In genomic region chr7:124171068-124171467, GRCh38 we compare ENCODE assay signal across 10 cellular contexts.
DNase-seq lines count a peak whose midpoint lies in the region; ATAC-seq, FAIRE-seq and TF ChIP-seq lines count a peak whose summit lies in the region.
"Had no signal": no experiment of that assay in that cellular context is flagged by ENCODE, and none has a peak within 500 bp of the region (broad histone marks: within the 10 kb centered on the region; RNA-seq: fewer than 3 reads in every experiment).

No MANE protein-coding gene starts in this region.

- H3K9me3 ChIP-seq in A549 (no peaks in the 10 kb centered on the region), RWPE2 (ENCODE audit: severe bottlenecking) (no peaks in the 10 kb centered on the region)
- H3K9me3 ChIP-seq: gastrocnemius medialis had no signal

- H3K27me3 Mint-ChIP-seq in glutamatergic neuron (ENCODE audit: unreplicated experiment): peaks cover 3% of the 10 kb centered on the region

- H3K36me3 Mint-ChIP-seq in glutamatergic neuron (ENCODE audit: unreplicated experiment): peaks cover 3% of the 10 kb centered on the region

- TF ChIP-seq RAD21 in A549 (conservative IDR thresholded peaks at IDR 0.05 in 1 of 2, IDR thresholded peaks at IDR 0.05 in 1 of 2): peak; percentile 20 to 26; a peak in 2 of 5 replicates

- no peaks in the 10 kb centered on the region for H3K27me3 ChIP-seq in RWPE2 (ENCODE audit: insufficient read depth, poor library complexity, severe bottlenecking)
- H3K27me3 ChIP-seq: gastrocnemius medialis had no signal

- no peaks in the 10 kb centered on the region for H3K36me3 ChIP-seq in RWPE2 (ENCODE audit: low read depth)
- H3K36me3 ChIP-seq: gastrocnemius medialis had no signal

- no peak overlapping the region for H3K4me3 Mint-ChIP-seq in glutamatergic neuron (ENCODE audit: unreplicated experiment)

- H3K27ac ChIP-seq in A549 (no peak overlapping the region), RWPE2 (ENCODE audit: poor library complexity, severe bottlenecking) (no peak overlapping the region)
- H3K27ac ChIP-seq: gastrocnemius medialis had no signal

- TF ChIP-seq CTCF in A549 (IDR thresholded peaks at IDR 0.05): no peak; the same call in 2 of the 3 replicates
- TF ChIP-seq CTCF in GM12872 (IDR thresholded peaks at IDR 0.05; ENCODE audit: insufficient read depth, low read depth, low read length): peak; percentile 34; the same call in 2 of the 3 replicates
- peak; percentile 68 for TF ChIP-seq CTCF in RWPE2 (IDR thresholded peaks at IDR 0.05; ENCODE audit: poor library complexity, severe bottlenecking)
- no peak for TF ChIP-seq CTCF in glutamatergic neuron (IDR thresholded peaks at IDR 0.05; ENCODE audit: partially characterized antibody, unreplicated experiment)

- ATAC-seq in A549 (no peak), RWPE2 (ENCODE audit: low read depth) (peak; percentile 58; the same call in 2 of the 3 replicates)
- no peak for ATAC-seq in activated CD4-positive, CD25-positive, alpha-beta regulatory T cell treated with anti-CD3 and anti-CD28 coated beads, Interleukin-2, amount 50 U/mL, for 24 hours
- ATAC-seq: gastrocnemius medialis had no signal

- TF ChIP-seq EP300 in A549 (IDR thresholded peaks at IDR 0.05): no peak

- no peak overlapping the region for H3K4me2 ChIP-seq in A549

- 2% methylated on average over 1 of the region's 1 CpG for WGBS in A549 (ENCODE audit: missing lambda C conversion rate)

- H3K4me1 ChIP-seq in A549 (no peaks in the 10 kb centered on the region), RWPE2 (ENCODE audit: insufficient read depth, poor library complexity, severe bottlenecking) (no peaks in the 10 kb centered on the region)
- H3K4me1 ChIP-seq: gastrocnemius medialis had no signal

- H3K4me3 ChIP-seq in A549 (no peak overlapping the region), RWPE2 (ENCODE audit: severe bottlenecking) (no peak overlapping the region)
- H3K4me3 ChIP-seq: gastrocnemius medialis had no signal

- no peaks in the 10 kb centered on the region for H3K4me1 Mint-ChIP-seq in glutamatergic neuron (ENCODE audit: low read depth, unreplicated experiment)

- FAIRE-seq in A549 (lab: Jason Lieb, UNC): no peak
- FAIRE-seq: G401.6 had no signal

- H3K27ac Mint-ChIP-seq in glutamatergic neuron (ENCODE audit: unreplicated experiment): no peak overlapping the region

- CTCF ChIA-PET in A549 (lab: Yijun Ruan, JAX): interaction anchor here (0.9 to 1.4 kb wide), 2 partner anchors 596 to 614 kb away, joined by 3 to 6 read pairs; no protein-coding TSS in a partner anchor

- TF ChIP-seq POLR2A in A549 (IDR thresholded peaks at IDR 0.05; ENCODE audit: low read length): no peak

- peaks cover 2% of the 10 kb centered on the region for H3K9me3 Mint-ChIP-seq in glutamatergic neuron (ENCODE audit: unreplicated experiment)

- DNase-seq in A549 (ENCODE audit: low read depth in 1 of 2, low spot score in 1 of 2): peak in 1 of 2 experiments; percentile 14
- no peak for DNase-seq in RWPE2 (ENCODE audit: low spot score)
- peak; percentile 40 for DNase-seq in glutamatergic neuron
- DNase-seq in amniotic stem cell (lab: John Stamatoyannopoulos, UW): no peak
- no peak for DNase-seq in NCI-H1930 (lab: John Stamatoyannopoulos, UW)
- no peak for DNase-seq in NCI-H2107 treated with DMSO at 0.1 percent for 48 hours (lab: John Stamatoyannopoulos, UW; ENCODE audit: unreplicated experiment)
- DNase-seq: gastrocnemius medialis had no signal

- POLR2A ChIA-PET in A549 (lab: Yijun Ruan, JAX): no interaction called here

TF ChIP-seq in A549, 52 proteins besides CTCF, POLR2A, EP300 and RAD21:
- TF ChIP-seq SMC3 (IDR thresholded peaks at IDR 0.05): 0 out of 3 replicates have a peak, but pooled peaks have one; percentile 26
- no peak for TF ChIP-seq NR3C1 (IDR thresholded peaks at IDR 0.05)

Comparison
In these comparisons a context has a peak if more than half of its experiments do, and no peak if none do; other contexts are left out.
1. CTCF ChIP-seq: peak in GM12872 (single experiment) and RWPE2 (single experiment); none in A549 (single experiment) and glutamatergic neuron (single experiment).